Comparison of ENCODE assay signal across 11 cellular contexts in the genomic region with DNA sequence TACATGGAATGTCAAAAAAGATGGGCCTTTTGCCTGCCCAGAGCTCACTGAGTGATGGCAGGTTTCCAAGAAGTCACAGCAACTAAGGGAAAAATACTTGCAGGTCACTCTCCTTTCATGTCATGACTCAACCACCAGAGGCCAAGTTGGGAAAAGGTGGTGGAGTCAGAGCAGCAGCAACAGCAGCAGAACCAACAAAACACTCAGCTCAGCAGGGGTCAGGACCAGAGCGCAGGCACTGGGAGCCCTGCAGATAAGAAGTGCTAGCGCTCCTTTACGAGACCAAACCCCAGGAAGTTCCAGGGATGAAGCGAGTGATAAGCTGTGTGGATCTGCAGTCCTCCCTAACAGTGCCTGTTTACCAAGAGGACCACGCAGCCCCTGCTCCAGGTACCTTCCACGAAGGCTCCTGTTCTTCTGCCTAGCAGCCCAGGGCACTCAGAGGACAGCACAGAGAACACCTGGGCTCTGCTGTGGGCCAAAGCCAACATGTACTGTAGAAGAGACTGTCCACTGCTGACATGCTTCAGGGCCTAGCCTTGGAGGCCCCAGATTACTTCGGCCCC. TPM values are rescaled to one million over a fixed set of nuclear protein-coding genes. Genes with fewer than 3 reads are reported as not detected.
DNase-seq lines count a peak whose midpoint lies in the region.
"Had no signal": no experiment of that assay in that cellular context is flagged by ENCODE, and none has a peak within 500 bp of the region (broad histone marks: within the 10 kb centered on the region; RNA-seq: fewer than 3 reads in every experiment).

No MANE protein-coding gene starts in this region.

- DNase-seq in ACHN = peak; percentile 34
- peak; percentile 18 for DNase-seq in HS-5 (ENCODE audit: low read depth)
- DNase-seq in amniotic epithelial cell (ENCODE audit: low read depth) = peak; percentile 86
- DNase-seq in iPS-NIHi11 (ENCODE audit: low spot score) = peak; percentile 51
- DNase-seq in activated CD4-positive, alpha-beta T cell treated with anti-CD3 and anti-CD28 coated beads, Interleukin-2, amount 10 ng/mL, durations not matched to agents 7 days and 5 days = no peak
- DNase-seq in germinal center (ENCODE audit: low spot score) = no peak
- DNase-seq in putamen (ENCODE audit: low spot score) = no peak
- no peak for DNase-seq in activated naive CD4-positive, alpha-beta T cell (lab: John Stamatoyannopoulos, UW)
- DNase-seq: COR-L47; SHP77 treated with DMSO at 0.1 percent for 48 hours; stimulated activated naive CD8-positive, alpha-beta T cell treated with anti-CD3 and anti-CD28 coated beads, Interleukin-15, amount 100 ng/mL, for 72 hours had no signal

- no peaks in the 10 kb centered on the region for H3K4me1 Mint-ChIP-seq in activated CD4-positive, alpha-beta T cell treated with anti-CD3 and anti-CD28 coated beads, Interleukin-2, amount 10 ng/mL, durations not matched to agents 7 days and 5 days

- H3K36me3 Mint-ChIP-seq in activated CD4-positive, alpha-beta T cell treated with anti-CD3 and anti-CD28 coated beads, Interleukin-2, amount 10 ng/mL, durations not matched to agents 7 days and 5 days (ENCODE audit: low read depth) = no peaks in the 10 kb centered on the region

- no peak overlapping the region for H3K27ac Mint-ChIP-seq in activated CD4-positive, alpha-beta T cell treated with anti-CD3 and anti-CD28 coated beads, Interleukin-2, amount 10 ng/mL, durations not matched to agents 7 days and 5 days
- H3K27ac Mint-ChIP-seq: stimulated activated naive CD8-positive, alpha-beta T cell treated with anti-CD3 and anti-CD28 coated beads, Interleukin-15, amount 100 ng/mL, for 72 hours had no signal

- in situ Hi-C loops in ACHN (cut with HindIII; ENCODE audit: low pct_ligation_motif_present, low pct_unique_long_range_greater_than_20kb, low sequenced_read_pairs) = no loop called here

- H3K9me3 Mint-ChIP-seq in activated CD4-positive, alpha-beta T cell treated with anti-CD3 and anti-CD28 coated beads, Interleukin-2, amount 10 ng/mL, durations not matched to agents 7 days and 5 days = no peaks in the 10 kb centered on the region
- H3K9me3 Mint-ChIP-seq: stimulated activated naive CD8-positive, alpha-beta T cell treated with anti-CD3 and anti-CD28 coated beads, Interleukin-15, amount 100 ng/mL, for 72 hours had no signal

- CTCF ChIA-PET in activated CD4-positive, alpha-beta T cell treated with anti-CD3 and anti-CD28 coated beads, Interleukin-2, amount 10 ng/mL, durations not matched to agents 7 days and 5 days (lab: Charles Lee) = interaction anchor here (0.7 to 1.4 kb wide), 2 partner anchors 19 to 158 kb away, joined by 3 read pairs; no protein-coding TSS in a partner anchor

- H3K27me3 Mint-ChIP-seq in activated CD4-positive, alpha-beta T cell treated with anti-CD3 and anti-CD28 coated beads, Interleukin-2, amount 10 ng/mL, durations not matched to agents 7 days and 5 days = no peaks in the 10 kb centered on the region
- H3K27me3 Mint-ChIP-seq: stimulated activated naive CD8-positive, alpha-beta T cell treated with anti-CD3 and anti-CD28 coated beads, Interleukin-15, amount 100 ng/mL, for 72 hours had no signal

- no peak overlapping the region for H3K4me3 Mint-ChIP-seq in activated CD4-positive, alpha-beta T cell treated with anti-CD3 and anti-CD28 coated beads, Interleukin-2, amount 10 ng/mL, durations not matched to agents 7 days and 5 days
- H3K4me3 Mint-ChIP-seq: stimulated activated naive CD8-positive, alpha-beta T cell treated with anti-CD3 and anti-CD28 coated beads, Interleukin-15, amount 100 ng/mL, for 72 hours had no signal

- POLR2A ChIA-PET in activated CD4-positive, alpha-beta T cell treated with anti-CD3 and anti-CD28 coated beads, Interleukin-2, amount 10 ng/mL, durations not matched to agents 7 days and 5 days (lab: Charles Lee) = no interaction called here

RNA-seq across cellular contexts. Expression of a gene that starts 26.0 kb away (rescaled TPM):
- 10 to 100 TPM; 26.9 to 28.2 TPM for total RNA-seq in activated CD4-positive, alpha-beta T cell treated with anti-CD3 and anti-CD28 coated beads, Interleukin-2, amount 10 ng/mL, durations not matched to agents 7 days and 5 days

Comparison
In these comparisons a context has a peak if more than half of its experiments do, and no peak if none do; other contexts are left out.
1. DNase-seq: peak in ACHN (single experiment), HS-5 (single experiment), amniotic epithelial cell (single experiment) and iPS-NIHi11 (single experiment); none in activated CD4-positive, alpha-beta T cell treated with anti-CD3 and anti-CD28 coated beads, Interleukin-2, amount 10 ng/mL, durations not matched to agents 7 days and 5 days (single experiment), germinal center (single experiment), putamen (single experiment) and activated naive CD4-positive, alpha-beta T cell (0 of 4).